1 cellular context compared by ENCODE assay signal in the genomic region with DNA sequence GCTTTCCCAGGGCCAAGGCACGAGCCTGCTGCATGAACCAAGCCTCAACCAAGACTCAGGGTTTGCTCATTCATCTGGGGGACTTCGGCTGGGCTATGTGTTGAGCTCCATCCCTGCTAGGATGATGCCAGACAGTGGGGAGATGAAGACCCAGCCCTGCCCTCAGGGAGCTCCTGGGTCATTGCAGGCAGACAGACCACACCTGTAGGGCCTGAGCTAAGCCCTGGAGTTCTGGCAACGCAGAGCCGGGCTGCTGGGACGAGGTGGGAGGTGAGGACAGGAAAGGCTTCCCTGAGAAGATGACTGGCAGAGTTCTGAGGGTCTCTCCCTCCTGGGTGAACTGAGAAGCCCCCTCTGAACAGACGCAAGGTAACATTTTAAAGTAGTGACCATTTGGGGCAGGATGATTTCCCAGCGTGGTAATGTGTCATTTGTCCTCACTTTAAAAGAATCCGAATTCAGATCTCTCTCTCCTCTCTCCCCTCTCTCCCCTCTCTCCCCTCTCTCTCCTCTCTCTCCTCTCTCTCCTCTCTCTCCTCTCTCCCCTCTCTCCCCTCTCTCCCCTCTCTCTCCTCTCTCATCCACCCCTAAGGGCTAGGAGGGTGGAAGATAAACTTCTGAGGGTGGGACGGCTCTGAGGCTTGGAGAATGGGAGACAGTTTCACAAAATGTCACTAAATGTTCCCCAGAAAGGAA.
TF ChIP-seq lines count a peak whose summit lies in the region.

No MANE protein-coding gene starts in this region.

TF ChIP-seq in HEK293, 187 proteins besides CTCF, POLR2A, EP300 and RAD21 (continued from another document):
- TF ChIP-seq INSM2 (tag by site-specific recombination; IDR thresholded peaks at IDR 0.05): no peak
- no peak for TF ChIP-seq ZNF623 (tag by site-specific recombination; IDR thresholded peaks at IDR 0.05)
- peak; percentile 86 for TF ChIP-seq ZNF596 (tag by site-specific recombination; IDR thresholded peaks at IDR 0.05)
- TF ChIP-seq ZNF398 (tag by site-specific recombination; IDR thresholded peaks at IDR 0.05): peak; percentile 50
- no peak for TF ChIP-seq ZNF350 (tag by site-specific recombination; IDR thresholded peaks at IDR 0.05)
- no peak for TF ChIP-seq KLF7 (tag by site-specific recombination; IDR thresholded peaks at IDR 0.05; ENCODE audit: borderline replicate concordance)
- TF ChIP-seq ZNF529 (tag by site-specific recombination; IDR thresholded peaks at IDR 0.05; ENCODE audit: insufficient replicate concordance): no peak
- no peak for TF ChIP-seq ZFP37 (tag by site-specific recombination; IDR thresholded peaks at IDR 0.05)
- no peak for TF ChIP-seq ZNF248 (tag by site-specific recombination; IDR thresholded peaks at IDR 0.05)
- TF ChIP-seq ZNF391 (tag by site-specific recombination; IDR thresholded peaks at IDR 0.05; ENCODE audit: borderline replicate concordance, low read depth): no peak
